ENCODE assay signal across 2 cellular contexts in genomic region chr4:15159477-15160019, GRCh38.
TF ChIP-seq lines count a peak whose summit lies in the region.

No MANE protein-coding gene starts in this region.

TF ChIP-seq in liver, 16 proteins besides CTCF, POLR2A, EP300 and RAD21 (continued from another document):
- TF ChIP-seq REST (IDR thresholded peaks at IDR 0.05), result no peak
- TF ChIP-seq ATF3 (IDR thresholded peaks at IDR 0.05), result no peak
- no peak for TF ChIP-seq GABPA (IDR thresholded peaks at IDR 0.05 in 1 of 2, conservative IDR thresholded peaks at IDR 0.05 in 1 of 2)

TF ChIP-seq in WTC11, 78 proteins besides CTCF, POLR2A, EP300 and RAD21 (continued from another document):
- no peak for TF ChIP-seq TEAD4 (CRISPR knock-in tag; IDR thresholded peaks at IDR 0.05)
- TF ChIP-seq JUN (CRISPR knock-in tag; IDR thresholded peaks at IDR 0.05), result no peak
- TF ChIP-seq CDX4 (CRISPR knock-in tag; IDR thresholded peaks at IDR 0.05; ENCODE audit: borderline replicate concordance), result no peak
- TF ChIP-seq NFATC4 (CRISPR knock-in tag; IDR thresholded peaks at IDR 0.05), result no peak
- TF ChIP-seq, protein P1, sequence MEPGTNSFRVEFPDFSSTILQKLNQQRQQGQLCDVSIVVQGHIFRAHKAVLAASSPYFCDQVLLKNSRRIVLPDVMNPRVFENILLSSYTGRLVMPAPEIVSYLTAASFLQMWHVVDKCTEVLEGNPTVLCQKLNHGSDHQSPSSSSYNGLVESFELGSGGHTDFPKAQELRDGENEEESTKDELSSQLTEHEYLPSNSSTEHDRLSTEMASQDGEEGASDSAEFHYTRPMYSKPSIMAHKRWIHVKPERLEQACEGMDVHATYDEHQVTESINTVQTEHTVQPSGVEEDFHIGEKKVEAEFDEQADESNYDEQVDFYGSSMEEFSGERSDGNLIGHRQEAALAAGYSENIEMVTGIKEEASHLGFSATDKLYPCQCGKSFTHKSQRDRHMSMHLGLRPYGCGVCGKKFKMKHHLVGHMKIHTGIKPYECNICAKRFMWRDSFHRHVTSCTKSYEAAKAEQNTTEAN (CRISPR knock-in tag; IDR thresholded peaks at IDR 0.05), result no peak
- no peak for TF ChIP-seq ZNF219 (CRISPR knock-in tag; IDR thresholded peaks at IDR 0.05; ENCODE audit: borderline replicate concordance)
- TF ChIP-seq ETV6 (CRISPR knock-in tag; IDR thresholded peaks at IDR 0.05), result no peak
- TF ChIP-seq MXD4 (CRISPR knock-in tag; IDR thresholded peaks at IDR 0.05; ENCODE audit: borderline replicate concordance), result no peak
- no peak for TF ChIP-seq EMX1 (CRISPR knock-in tag; IDR thresholded peaks at IDR 0.05)
